In the genomic region with DNA sequence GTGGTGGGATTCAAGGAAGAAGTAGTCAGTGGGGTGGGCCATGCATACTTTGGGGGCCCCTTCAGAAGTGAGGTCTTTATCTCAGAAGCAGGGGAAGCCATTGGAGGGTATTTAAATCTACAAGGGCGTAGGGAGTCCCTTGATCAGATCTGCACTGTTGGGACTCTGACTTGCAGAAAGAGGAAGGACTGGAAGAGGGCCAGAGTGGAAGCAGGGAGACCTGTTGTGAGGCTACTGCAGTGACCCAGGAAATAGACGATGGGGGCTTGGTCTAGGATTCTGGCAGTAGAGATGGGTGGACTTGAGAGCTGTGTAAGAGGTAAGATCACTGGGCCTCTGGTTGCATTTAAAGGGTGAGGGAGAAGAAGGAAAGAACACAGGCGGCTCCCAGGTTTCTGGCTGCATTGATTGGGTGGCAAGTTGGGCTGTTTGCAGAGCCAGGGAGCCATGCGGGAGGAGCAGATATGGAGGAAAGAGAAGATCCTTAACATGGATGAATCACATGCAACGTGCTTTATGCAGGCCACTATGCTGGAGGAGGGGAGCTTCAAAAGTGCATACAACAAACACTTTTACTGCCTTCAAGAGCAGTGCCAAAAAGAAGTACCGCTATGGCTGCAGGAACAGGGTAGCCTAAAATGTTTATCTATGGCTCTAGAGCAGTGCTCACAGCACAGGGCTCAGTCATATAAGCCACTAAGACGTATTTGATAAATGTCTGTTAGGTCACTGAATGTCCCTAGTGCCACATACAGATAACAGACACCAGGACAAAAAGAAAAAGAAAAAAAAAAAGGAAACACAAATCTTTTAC, we compare ENCODE assay signal across 8 cellular contexts. TPM values are rescaled to one million over a fixed set of nuclear protein-coding genes. Genes with fewer than 3 reads are reported as not detected.
DNase-seq lines count a peak whose midpoint lies in the region; ATAC-seq and TF ChIP-seq lines count a peak whose summit lies in the region.

No MANE protein-coding gene starts in this region.

- H3K27me3 Mint-ChIP-seq in activated naive CD4-positive, alpha-beta T cell treated with anti-CD3 and anti-CD28 coated beads, Interleukin-2, amount 10 ng/mL, durations not matched to agents 7 days and 5 days = peaks cover 22% of the 10 kb centered on the region
- H3K27me3 Mint-ChIP-seq in activated B cell treated with CpG ODN at 0.5 μM for 24 hours (no peaks in the 10 kb centered on the region), immature natural killer cell (ENCODE audit: low read depth in 3 of 3) (peaks cover 10 to 22% (median 20%) of the 10 kb centered on the region in 3 donors)

- peaks cover 3% of the 10 kb centered on the region for H3K36me3 Mint-ChIP-seq in activated naive CD4-positive, alpha-beta T cell treated with anti-CD3 and anti-CD28 coated beads, Interleukin-2, amount 10 ng/mL, durations not matched to agents 7 days and 5 days
- H3K36me3 Mint-ChIP-seq in activated B cell treated with CpG ODN at 0.5 μM for 24 hours (ENCODE audit: low read depth) = peaks cover 5% of the 10 kb centered on the region
- no peaks in the 10 kb centered on the region for H3K36me3 Mint-ChIP-seq in immature natural killer cell

- DNase-seq in activated naive CD4-positive, alpha-beta T cell treated with anti-CD3 and anti-CD28 coated beads, Interleukin-2, amount 10 ng/mL, durations not matched to agents 7 days and 5 days = no peak
- no peak for DNase-seq in activated naive CD4-positive, alpha-beta T cell treated with anti-CD3 and anti-CD28 coated beads, Interleukin-2, amount 50 U/mL, for 16 hours
- DNase-seq in activated B cell treated with CpG ODN at 0.5 μM for 24 hours (no peak), immature natural killer cell (no peak), tibial artery (no peak), iPS-NIHi7 (ENCODE audit: extremely low spot score) (no peak), NCI-H146 treated with DMSO at 0.1 percent for 48 hours (lab: John Stamatoyannopoulos, UW; ENCODE audit: unreplicated experiment) (no peak)

- H3K4me1 ChIP-seq in tibial artery = peaks cover 0 to 28% (median 27%) of the 10 kb centered on the region in 4 donors

- peaks cover 0 to 6% (median 0%) of the 10 kb centered on the region in 3 donors for H3K36me3 ChIP-seq in tibial artery

- CTCF ChIA-PET in activated naive CD4-positive, alpha-beta T cell treated with anti-CD3 and anti-CD28 coated beads, Interleukin-2, amount 10 ng/mL, durations not matched to agents 7 days and 5 days (lab: Charles Lee) = interaction anchor here (1.0 kb wide), 1 partner anchor 108 kb away, joined by 4 read pairs; no protein-coding TSS in a partner anchor
- CTCF ChIA-PET in activated B cell treated with CpG ODN at 0.5 μM for 24 hours (lab: Charles Lee) = no interaction called here

- no peak for ATAC-seq in activated B cell treated with CpG ODN at 0.5 μM for 24 hours (ENCODE audit: low read depth)
- ATAC-seq in GM19035 (IDR thresholded peaks at IDR 0.05; ENCODE audit: unreplicated experiment) = no peak

- POLR2A ChIA-PET in activated B cell treated with CpG ODN at 0.5 μM for 24 hours (lab: Charles Lee) = interaction anchor here (0.6 to 2.8 kb wide), 2 partner anchors 164 to 1554 kb away, joined by 4 to 22 read pairs; a partner anchor contains a TSS

- intact Hi-C loops in activated B cell treated with CpG ODN at 0.5 μM for 24 hours (cut with micrococcal nuclease) = no loop called here
- intact Hi-C loops in tibial artery (cut with DNase I; ENCODE audit: low total_unique reads) = no loop called here

- H3K4me1 Mint-ChIP-seq in activated naive CD4-positive, alpha-beta T cell treated with anti-CD3 and anti-CD28 coated beads, Interleukin-2, amount 10 ng/mL, durations not matched to agents 7 days and 5 days = peaks cover 36% of the 10 kb centered on the region
- H3K4me1 Mint-ChIP-seq in activated B cell treated with CpG ODN at 0.5 μM for 24 hours (peaks cover 18% of the 10 kb centered on the region), immature natural killer cell (peaks cover 33 to 46% of the 10 kb centered on the region in 2 donors)

- no peaks in the 10 kb centered on the region for H3K27me3 ChIP-seq in tibial artery

- H3K9me3 Mint-ChIP-seq in activated naive CD4-positive, alpha-beta T cell treated with anti-CD3 and anti-CD28 coated beads, Interleukin-2, amount 10 ng/mL, durations not matched to agents 7 days and 5 days = no peaks in the 10 kb centered on the region
- H3K9me3 Mint-ChIP-seq in activated B cell treated with CpG ODN at 0.5 μM for 24 hours (no peaks in the 10 kb centered on the region), immature natural killer cell (no peaks in the 10 kb centered on the region)

- peak overlapping the region; percentile 80 for H3K4me3 Mint-ChIP-seq in activated naive CD4-positive, alpha-beta T cell treated with anti-CD3 and anti-CD28 coated beads, Interleukin-2, amount 10 ng/mL, durations not matched to agents 7 days and 5 days
- H3K4me3 Mint-ChIP-seq in activated B cell treated with CpG ODN at 0.5 μM for 24 hours (peak overlapping the region; percentile 90), immature natural killer cell (peak overlapping the region; percentile 91 to 98 (median 94))

- no peak for TF ChIP-seq CTCF in activated B cell treated with CpG ODN at 0.5 μM for 24 hours (IDR thresholded peaks at IDR 0.05)
- no peak for TF ChIP-seq CTCF in tibial artery (IDR thresholded peaks at IDR 0.05)

- H3K27ac Mint-ChIP-seq in activated naive CD4-positive, alpha-beta T cell treated with anti-CD3 and anti-CD28 coated beads, Interleukin-2, amount 10 ng/mL, durations not matched to agents 7 days and 5 days = no peak overlapping the region
- H3K27ac Mint-ChIP-seq in activated B cell treated with CpG ODN at 0.5 μM for 24 hours (peak overlapping the region; percentile 4), immature natural killer cell (peak overlapping the region in 3 of 6 donors; percentile 56 to 89 (median 65))

- no peaks in the 10 kb centered on the region for H3K9me3 ChIP-seq in tibial artery

- H3K27ac ChIP-seq in tibial artery = no peak overlapping the region

- peak overlapping the region; percentile 89 to 94 for H3K4me3 ChIP-seq in tibial artery

RNA-seq across cellular contexts. Expression of a gene that starts 2.3 kb away (rescaled TPM):
- 10.2 and 13.9 TPM in 2 replicates for total RNA-seq in activated B cell treated with CpG ODN at 0.5 μM for 24 hours
- 1 to 10 TPM; 2.4 to 4.5 (median 3.3) TPM for polyA plus RNA-seq in immature natural killer cell

RNA-seq across cellular contexts. Expression of a gene that starts 43.5 kb away (rescaled TPM):
- 3.2 and 3.5 TPM in 2 replicates for total RNA-seq in activated B cell treated with CpG ODN at 0.5 μM for 24 hours
- 1 to 10 TPM; 3.7 to 6.6 (median 5.0) TPM for polyA plus RNA-seq in immature natural killer cell
